Comparison of ENCODE assay signal across 1 cellular context in genomic region chr3:186570096-186570940, GRCh38.
TF ChIP-seq lines count a peak whose summit lies in the region.

DNAJB11 (plus strand) TSS chr3:186570720; CDS start chr3:186570898, 178 bp downstream.

TF ChIP-seq in K562, 482 proteins besides CTCF, POLR2A, EP300 and RAD21 (continued from another document and continues in another):
- TF ChIP-seq RNF219 (CRISPR knock-in tag; IDR thresholded peaks at IDR 0.05) (no peak), FUS (optimal IDR thresholded peaks at IDR 0.05; ENCODE audit: low read depth, low read length) (no peak), CUX1 (CRISPR knock-in tag; IDR thresholded peaks at IDR 0.05) (no peak), MITF (IDR thresholded peaks at IDR 0.05) (0 out of 2 replicates have a peak, but pooled peaks have one; percentile 12), HMGXB4 (CRISPR knock-in tag; IDR thresholded peaks at IDR 0.05) (no peak), ARID3A (IDR thresholded peaks at IDR 0.05; ENCODE audit: borderline replicate concordance, low read depth, low read length) (no peak), ILK (tag; IDR thresholded peaks at IDR 0.05; ENCODE audit: borderline replicate concordance, low read depth) (no peak), PML (IDR thresholded peaks at IDR 0.05; ENCODE audit: low read length) (peak; percentile 78; the same call in 1 of the 2 replicates), THRAP3 (IDR thresholded peaks at IDR 0.05; ENCODE audit: borderline replicate concordance) (no peak), ZNF583 (CRISPR knock-in tag; IDR thresholded peaks at IDR 0.05) (no peak), TRIM24 (IDR thresholded peaks at IDR 0.05) (no peak), ZNF668 (CRISPR knock-in tag; IDR thresholded peaks at IDR 0.05) (no peak), ETS2 (tag; IDR thresholded peaks at IDR 0.05; ENCODE audit: borderline replicate concordance, poor library complexity, severe bottlenecking) (no peak), GATA2 (CRISPR knock-in tag; IDR thresholded peaks at IDR 0.05) (no peak), ZBTB1 (CRISPR knock-in tag; IDR thresholded peaks at IDR 0.05; ENCODE audit: borderline replicate concordance, low read depth) (no peak), PREB (CRISPR knock-in tag; IDR thresholded peaks at IDR 0.05) (no peak), BRD9 (IDR thresholded peaks at IDR 0.05; ENCODE audit: low read depth, partially characterized antibody) (no peak), CHD1 (IDR thresholded peaks at IDR 0.05; ENCODE audit: low read length) (no peak), ZNF592 (IDR thresholded peaks at IDR 0.05) (no peak), ZFP91 (CRISPR knock-in tag; IDR thresholded peaks at IDR 0.05) (no peak), YY1 (IDR thresholded peaks at IDR 0.05; ENCODE audit: borderline replicate concordance in 1 of 3, control insufficient read depth in 1 of 3, extremely low read depth in 1 of 3, insufficient read depth in 3 of 3, insufficient read length in 1 of 3, insufficient replicate concordance in 2 of 3, low read depth in 1 of 3, low read length in 2 of 3) (peak in 1 of 3 experiments; percentile 81), SMARCA4 (IDR thresholded peaks at IDR 0.05) (no peak), SMAD3 (CRISPR knock-in tag; conservative IDR thresholded peaks at IDR 0.05) (no peak), ZNF277 (CRISPR knock-in tag; IDR thresholded peaks at IDR 0.05; ENCODE audit: borderline replicate concordance) (no peak), PTBP1 (IDR thresholded peaks at IDR 0.05; ENCODE audit: low read depth, low read length) (no peak), GTF2E2 (tag; IDR thresholded peaks at IDR 0.05) (no peak; the same call in 1 of the 2 replicates), KDM4B (IDR thresholded peaks at IDR 0.05; ENCODE audit: borderline replicate concordance in 2 of 2, low read depth in 1 of 2) (no peak; a peak in 1 of 4 replicates), SMARCC2 (IDR thresholded peaks at IDR 0.05; ENCODE audit: low read depth) (no peak), ZFPM2 (CRISPR knock-in tag; IDR thresholded peaks at IDR 0.05) (no peak), MNT (conservative IDR thresholded peaks at IDR 0.05) (peak; percentile 87 to 89)
